21 cellular contexts compared by ENCODE assay signal in the genomic region with DNA sequence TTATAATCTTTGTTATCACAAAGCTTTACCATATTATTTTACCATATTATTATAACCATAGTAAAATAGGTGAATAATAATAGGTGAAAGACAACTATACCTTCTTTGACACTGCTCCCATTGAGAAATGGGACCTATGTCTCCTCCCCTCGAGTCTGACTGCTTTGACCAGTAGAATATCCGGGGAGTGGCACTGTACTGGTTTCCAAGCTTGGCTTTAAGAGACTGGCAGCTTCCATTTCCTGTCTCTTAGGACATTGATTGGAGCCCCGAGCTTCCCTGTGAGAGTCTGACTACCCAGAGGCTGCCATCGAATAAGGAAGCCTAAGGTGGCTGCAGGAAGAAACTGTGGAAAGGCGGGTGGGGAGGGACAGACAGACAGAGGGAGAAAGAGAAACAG. TPM values are rescaled to one million over a fixed set of nuclear protein-coding genes. Genes with fewer than 3 reads are reported as not detected.
DNase-seq lines count a peak whose midpoint lies in the region; FAIRE-seq and TF ChIP-seq lines count a peak whose summit lies in the region.
"Had no signal": no experiment of that assay in that cellular context is flagged by ENCODE, and none has a peak within 500 bp of the region (broad histone marks: within the 10 kb centered on the region; RNA-seq: fewer than 3 reads in every experiment).

No MANE protein-coding gene starts in this region.

- FAIRE-seq in keratinocyte (lab: Jason Lieb, UNC): no peak
- FAIRE-seq: D721Med, H1 had no signal

- H3K4me1 ChIP-seq in Loucy (ENCODE audit: insufficient read depth, low read length, poor library complexity, severe bottlenecking) (peaks cover 7% of the 10 kb centered on the region), keratinocyte (ENCODE audit: control insufficient read depth, extremely low read depth, insufficient read depth, low read length) (peaks cover 6% of the 10 kb centered on the region)
- H3K4me1 ChIP-seq: HAP-1 had no signal

- no peak overlapping the region for H3K4me2 ChIP-seq in Loucy (ENCODE audit: low read depth, low read length, poor library complexity, severe bottlenecking)
- no peak overlapping the region for H3K4me2 ChIP-seq in keratinocyte (ENCODE audit: control insufficient read depth, extremely low read depth, insufficient read depth, low read depth, low read length)

- H3K9me3 ChIP-seq in Loucy (ENCODE audit: insufficient read depth, low read depth, low read length) (no peaks in the 10 kb centered on the region), keratinocyte (ENCODE audit: control insufficient read depth, low read depth, low read length) (no peaks in the 10 kb centered on the region)
- H3K9me3 ChIP-seq: HAP-1 had no signal

- no peaks in the 10 kb centered on the region for H3K9me1 ChIP-seq in keratinocyte (ENCODE audit: control insufficient read depth, extremely low read depth, insufficient read depth, low read length)

- 0 out of 2 replicates have a peak overlapping the region, but pooled peaks have one; percentile 13 for H2AFZ ChIP-seq in Loucy (ENCODE audit: low read length)
- H2AFZ ChIP-seq in keratinocyte (ENCODE audit: control insufficient read depth, low read length): peak overlapping the region; percentile 29

- H3K79me2 ChIP-seq in Loucy (ENCODE audit: insufficient read depth, low read length) (no peaks in the 10 kb centered on the region), keratinocyte (ENCODE audit: control insufficient read depth, insufficient read depth, low read length) (no peaks in the 10 kb centered on the region)

- no peak for TF ChIP-seq CTCF in Loucy (conservative IDR thresholded peaks at IDR 0.05; ENCODE audit: low read length)
- no peak for TF ChIP-seq CTCF in keratinocyte (optimal IDR thresholded peaks at IDR 0.05 in 1 of 3, IDR thresholded peaks at IDR 0.05 in 1 of 3, conservative IDR thresholded peaks at IDR 0.05 in 1 of 3; ENCODE audit: extremely low read depth in 1 of 3, insufficient read depth in 2 of 3, low read length in 3 of 3)

- H3F3A ChIP-seq in Loucy (ENCODE audit: low read depth): no peaks in the 10 kb centered on the region

- dilution Hi-C loops in keratinocyte (cut with MboI; ENCODE audit: extremely low pct_ligation_motif_present, low sequenced_read_pairs): loop anchor here (25.0 kb wide), 1 partner anchor 303 kb away; a partner anchor contains a TSS

- in situ Hi-C loops in SK-MEL-5 (cut with HindIII; ENCODE audit: low pct_unique_long_range_greater_than_20kb, low sequenced_read_pairs): no loop called here

- DNase-seq in NCI-H748 (lab: John Stamatoyannopoulos, UW; ENCODE audit: unreplicated experiment) (peak; percentile 11), NCI-H748 treated with DMSO at 0.1 percent for 48 hours (lab: John Stamatoyannopoulos, UW) (no peak), SK-MEL-5 (ENCODE audit: low read depth, low spot score) (peak; percentile 54), keratinocyte (ENCODE audit: low read depth, low spot score) (no peak), NCI-H524 treated with DMSO at 0.1 percent for 48 hours (lab: John Stamatoyannopoulos, UW) (no peak)
- no peak for DNase-seq in stimulated activated CD4-positive, alpha-beta T cell treated with anti-CD3 and anti-CD28 coated beads, Interleukin-15, amount 100 ng/mL, for 24 hours
- no peak for DNase-seq in NK-92 treated with Interleukin-12 subunit alpha and Interleukin-12 subunit beta, amount 100 ng/mL, for 24 hours (lab: John Stamatoyannopoulos, UW)
- DNase-seq: CD8-positive, alpha-beta T cell; COR-L47; DMS153; DND-41; GF-D8 had no signal

- no peak overlapping the region for H3K27ac ChIP-seq in keratinocyte (ENCODE audit: control insufficient read depth, insufficient read depth, low read length)
- H3K27ac ChIP-seq: 22Rv1 had no signal

- no peaks in the 10 kb centered on the region for H3K36me3 ChIP-seq in Loucy (ENCODE audit: insufficient read depth, low read length)
- H3K36me3 ChIP-seq in keratinocyte (ENCODE audit: control insufficient read depth in 2 of 2, extremely low read depth in 1 of 2, insufficient read depth in 2 of 2, low read length in 2 of 2): no peaks in the 10 kb centered on the region
- H3K36me3 ChIP-seq: HAP-1 had no signal

- H3K9ac ChIP-seq in Loucy (ENCODE audit: low read depth, low read length, poor library complexity, severe bottlenecking) (no peak overlapping the region), keratinocyte (ENCODE audit: control insufficient read depth, extremely low read depth, insufficient read depth, low read length) (no peak overlapping the region)

- H3K4me3 ChIP-seq in Loucy (ENCODE audit: low read length, poor library complexity, severe bottlenecking) (no peak overlapping the region), keratinocyte (ENCODE audit: control insufficient read depth in 2 of 3, extremely low read depth in 1 of 3, insufficient read depth in 2 of 3, low read depth in 1 of 3, low read length in 3 of 3) (no peak overlapping the region)
- H3K4me3 ChIP-seq: HAP-1 had no signal

- H4K20me1 ChIP-seq in Loucy (ENCODE audit: insufficient read depth, low read length, poor library complexity, severe bottlenecking) (no peaks in the 10 kb centered on the region), keratinocyte (ENCODE audit: control insufficient read depth, extremely low read depth, insufficient read depth, low read length) (no peaks in the 10 kb centered on the region)

- H3K27me3 ChIP-seq in Loucy (ENCODE audit: insufficient read depth, low read length, poor library complexity, severe bottlenecking): no peaks in the 10 kb centered on the region
- no peaks in the 10 kb centered on the region for H3K27me3 ChIP-seq in keratinocyte (ENCODE audit: control insufficient read depth, extremely low read depth, insufficient read depth, low read length)

- no peaks in the 10 kb centered on the region for H3K9me2 ChIP-seq in Loucy (replicated peaks; ENCODE audit: low read depth, low read length)

RNA-seq across cellular contexts. Expression of a gene that starts 40.1 kb away (rescaled TPM):
- total RNA-seq in SK-MEL-5 (2014; rRNA removed; shearing (Covaris generic)): 3.2 and 4.4 TPM in 2 replicates
- polyA plus RNA-seq in SK-MEL-5 (2015; cell fraction: cytosol; rRNA removed): 4.5 and 5.8 TPM in 2 replicates
- 3.6 and 3.7 TPM in 2 replicates for polyA plus RNA-seq in SK-MEL-5 (2015; cell fraction: nucleus; rRNA removed)
- 2.2 to 2.9 TPM (median 2.9 TPM) in 3 replicates for polyA plus RNA-seq in keratinocyte
- 2.2 TPM for polyA plus RNA-seq in keratinocyte (2011; ENCODE audit: low read depth)
- polyA plus RNA-seq in keratinocyte (2011; cell fraction: cytosol; rRNA removed): 2.1 and 3.5 TPM in 2 replicates
- polyA plus RNA-seq in keratinocyte (2011; cell fraction: nucleus; rRNA removed): 4.8 and 5.6 TPM in 2 replicates
- 2.3 and 4.0 TPM in 2 replicates for polyA plus RNA-seq in keratinocyte (2012; ENCODE audit: low replicate concordance)
- 8.1 to 12.1 TPM (median 11.2 TPM) in 3 replicates for polyA minus RNA-seq in keratinocyte
- polyA minus RNA-seq in keratinocyte (2011; cell fraction: cytosol; rRNA and poly(A)+ RNA removed): 5.8 TPM
- polyA minus RNA-seq in keratinocyte (2011; cell fraction: nucleus; rRNA and poly(A)+ RNA removed): 7.5 and 16.1 TPM in 2 replicates

RNA-seq across cellular contexts. Expression of a gene that starts 58.8 kb away (rescaled TPM):
- not detected in 2 replicates for total RNA-seq in SK-MEL-5 (2014; rRNA removed; shearing (Covaris generic))
- polyA plus RNA-seq in SK-MEL-5 (2015; cell fraction: cytosol; rRNA removed): not detected in 2 replicates
- not detected in 2 replicates for polyA plus RNA-seq in SK-MEL-5 (2015; cell fraction: nucleus; rRNA removed)
- not detected in 3 replicates for polyA plus RNA-seq in keratinocyte
- polyA plus RNA-seq in keratinocyte (2011; ENCODE audit: low read depth): not detected
- polyA plus RNA-seq in keratinocyte (2011; cell fraction: cytosol; rRNA removed): not detected in 2 replicates
- polyA plus RNA-seq in keratinocyte (2011; cell fraction: nucleus; rRNA removed): not detected in 2 replicates
- not detected in 2 replicates for polyA plus RNA-seq in keratinocyte (2012; ENCODE audit: low replicate concordance)
- polyA minus RNA-seq in keratinocyte: not detected in 3 replicates
- not detected for polyA minus RNA-seq in keratinocyte (2011; cell fraction: cytosol; rRNA and poly(A)+ RNA removed)
- polyA minus RNA-seq in keratinocyte (2011; cell fraction: nucleus; rRNA and poly(A)+ RNA removed): not detected in 2 replicates
- total RNA-seq: A673; CD8-positive, alpha-beta T cell; HT1080 had no signal
- polyA plus RNA-seq: BJ, CD14-positive monocyte had no signal

Comparison
In these comparisons a context has a peak if more than half of its experiments do, and no peak if none do; other contexts are left out.
1. DNase-seq: peak in NCI-H748 (single experiment) and SK-MEL-5 (single experiment); none in NCI-H748 treated with DMSO at 0.1 percent for 48 hours (single experiment), keratinocyte (single experiment), stimulated activated CD4-positive, alpha-beta T cell treated with anti-CD3 and anti-CD28 coated beads, Interleukin-15, amount 100 ng/mL, for 24 hours (single experiment), NCI-H524 treated with DMSO at 0.1 percent for 48 hours (single experiment) and NK-92 treated with Interleukin-12 subunit alpha and Interleukin-12 subunit beta, amount 100 ng/mL, for 24 hours (single experiment).